8 cellular contexts compared by ENCODE assay signal in the genomic region with DNA sequence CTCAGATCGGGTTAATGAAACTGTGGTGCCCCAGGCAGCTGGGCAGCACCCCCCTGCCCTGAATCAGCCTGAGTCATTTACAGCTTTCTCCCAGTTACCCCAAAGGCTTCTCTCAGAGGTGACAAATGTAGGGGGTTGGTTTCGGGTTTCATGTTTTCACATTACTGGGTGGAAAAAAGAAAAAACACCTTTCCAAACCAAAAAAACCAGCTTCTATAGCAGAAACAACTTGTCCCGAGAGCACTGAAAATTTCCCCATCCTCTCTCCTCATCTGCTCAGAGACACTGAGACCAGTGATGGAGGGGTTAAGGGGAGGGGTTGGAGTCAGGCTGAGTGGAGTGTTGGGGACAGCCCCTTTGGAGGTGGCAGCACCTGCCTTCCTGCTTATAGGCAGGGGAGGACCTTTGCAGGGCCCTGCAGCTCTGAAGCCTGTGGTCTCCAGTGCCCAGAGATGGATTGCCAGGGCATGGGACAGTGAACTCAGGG. TPM values are rescaled to one million over a fixed set of nuclear protein-coding genes. Genes with fewer than 3 reads are reported as not detected.
DNase-seq lines count a peak whose midpoint lies in the region; ATAC-seq, FAIRE-seq and TF ChIP-seq lines count a peak whose summit lies in the region.
"Had no signal": no experiment of that assay in that cellular context is flagged by ENCODE, and none has a peak within 500 bp of the region (broad histone marks: within the 10 kb centered on the region; RNA-seq: fewer than 3 reads in every experiment).

No MANE protein-coding gene starts in this region.

- H2BK12ac ChIP-seq in H1 (ENCODE audit: low read depth, low read length): no peak overlapping the region

- intact Hi-C loops in upper lobe of right lung (cut with DNase I): loop anchor here (10.0 kb wide), 1 partner anchor 807 kb away; no protein-coding TSS in a partner anchor
- intact Hi-C loops in aorta (cut with DNase I): loop anchor here in 1 of 2 donors (10.0 kb wide), 1 partner anchor 807 kb away; no protein-coding TSS in a partner anchor

- TF ChIP-seq POLR2A in H1 (IDR thresholded peaks at IDR 0.05; ENCODE audit: control extremely low read depth in 1 of 2, low read depth in 2 of 2, low read length in 2 of 2): no peak

- DNase-seq in GM23338 (ENCODE audit: low spot score): peak; percentile 43
- DNase-seq in NCI-H2171 treated with DMSO at 0.1 percent for 48 hours (lab: John Stamatoyannopoulos, UW): peak; percentile 87
- no peak for DNase-seq in H1 (ENCODE audit: low read depth in 1 of 2, low spot score in 2 of 2)
- DNase-seq in upper lobe of right lung: peak; percentile 30
- DNase-seq in aorta: no peak
- DNase-seq in DMS114 treated with DMSO at 0.1 percent for 48 hours (lab: John Stamatoyannopoulos, UW; ENCODE audit: unreplicated experiment): no peak

- no peaks in the 10 kb centered on the region for H3K79me1 ChIP-seq in H1 (ENCODE audit: low read depth, low read length)

- no peak overlapping the region for H2AK5ac ChIP-seq in H1 (ENCODE audit: low read depth, low read length)

- H3K27ac ChIP-seq in GM23338 (ENCODE audit: low read depth): peak overlapping the region; percentile 3; the same call in 1 of the 2 replicates
- H3K27ac ChIP-seq in H1 (ENCODE audit: low read depth, low read length): no peak overlapping the region
- H3K27ac ChIP-seq in upper lobe of right lung: no peak overlapping the region
- no peak overlapping the region for H3K27ac ChIP-seq in aorta (ENCODE audit: low read depth in 1 of 2, low read length in 2 of 2)

- no peak overlapping the region for H3K56ac ChIP-seq in H1 (replicated peaks; ENCODE audit: insufficient read length, low read depth, low read length)

- peaks cover 27% of the 10 kb centered on the region for H3F3A ChIP-seq in GM23338 (replicated peaks; ENCODE audit: low read depth)

- TF ChIP-seq CTCF in GM23338 (conservative IDR thresholded peaks at IDR 0.05; ENCODE audit: low read depth in 2 of 2) (no peak), H1 (IDR thresholded peaks at IDR 0.05; ENCODE audit: control extremely low read depth in 1 of 3, insufficient read depth in 1 of 3, low read depth in 1 of 3, low read length in 3 of 3) (no peak), upper lobe of right lung (IDR thresholded peaks at IDR 0.05) (no peak)

- H3K9me3 Mint-ChIP-seq in GM23338: no peaks in the 10 kb centered on the region; the same call in 2 of the 3 replicates
- H3K9me3 Mint-ChIP-seq: immature natural killer cell had no signal

- no peaks in the 10 kb centered on the region; the same call in 1 of the 2 replicates for H4K20me1 ChIP-seq in GM23338 (replicated peaks; ENCODE audit: insufficient read depth)
- peaks cover 0 to 2% of the 10 kb centered on the region in 2 experiments for H4K20me1 ChIP-seq in H1 (replicated peaks in 1 of 2; ENCODE audit: control insufficient read depth in 1 of 2, insufficient read depth in 2 of 2, low read length in 2 of 2)

- CTCF ChIA-PET in H1 (lab: Charles Lee; ENCODE audit: partially characterized antibody): interaction anchor here (0.6 to 7.2 kb wide), 36 partner anchors 9 to 817 kb away, joined by 3 to 88 read pairs (median 4); no protein-coding TSS in a partner anchor

- H3K23me2 ChIP-seq in H1 (ENCODE audit: low read depth, low read length): no peaks in the 10 kb centered on the region

- no peak overlapping the region for H3K14ac ChIP-seq in H1 (ENCODE audit: insufficient read length)

- H3K4me1 Mint-ChIP-seq in GM23338: peaks cover 53% of the 10 kb centered on the region

- H3K4me3 ChIP-seq in GM23338 (no peak overlapping the region; the same call in 1 of the 2 replicates), H1 (ENCODE audit: extremely low read depth in 1 of 4, insufficient read depth in 2 of 4, low read depth in 3 of 4, low read length in 4 of 4) (no peak overlapping the region), upper lobe of right lung (no peak overlapping the region), aorta (ENCODE audit: low read length in 2 of 2) (no peak overlapping the region)

- H2BK120ac ChIP-seq in H1 (replicated peaks; ENCODE audit: low read depth, low read length): no peak overlapping the region

- H3K4ac ChIP-seq in H1 (replicated peaks; ENCODE audit: insufficient read length, low read depth, low read length): no peak overlapping the region

- H3K4me3 Mint-ChIP-seq in GM23338: no peak overlapping the region; the same call in 2 of the 3 replicates

- H3K36me3 ChIP-seq in GM23338 (ENCODE audit: insufficient read depth): peaks cover 18% of the 10 kb centered on the region
- H3K36me3 ChIP-seq in H1 (ENCODE audit: control insufficient read depth in 2 of 4, insufficient read depth in 4 of 4, low read length in 3 of 4): peaks cover 17 to 24% (median 20%) of the 10 kb centered on the region in 4 experiments
- H3K36me3 ChIP-seq in upper lobe of right lung: peaks cover 30% of the 10 kb centered on the region
- peaks cover 3 to 6% of the 10 kb centered on the region in 2 donors for H3K36me3 ChIP-seq in aorta (ENCODE audit: control insufficient read depth in 1 of 2, insufficient read depth in 2 of 2, low read length in 1 of 2)

- H3K23ac ChIP-seq in H1 (ENCODE audit: insufficient read length): no peak overlapping the region

- H2BK15ac ChIP-seq in H1 (ENCODE audit: low read length): 0 out of 2 replicates have a peak overlapping the region, but pooled peaks have one; percentile 62

- no peaks in the 10 kb centered on the region for H3K27me3 ChIP-seq in GM23338 (ENCODE audit: insufficient read depth)
- no peaks in the 10 kb centered on the region for H3K27me3 ChIP-seq in H1 (replicated peaks in 1 of 4; ENCODE audit: control insufficient read depth in 3 of 4, extremely low read depth in 1 of 4, insufficient read depth in 3 of 4, low read length in 3 of 4)
- H3K27me3 ChIP-seq in upper lobe of right lung: no peaks in the 10 kb centered on the region
- no peaks in the 10 kb centered on the region for H3K27me3 ChIP-seq in aorta (ENCODE audit: control insufficient read depth in 1 of 2, insufficient read depth in 2 of 2, low read length in 1 of 2)

- no peak for FAIRE-seq in H1 (lab: Jason Lieb, UNC)

- H3K4me1 ChIP-seq in GM23338 (ENCODE audit: insufficient read depth) (peaks cover 34% of the 10 kb centered on the region), H1 (replicated peaks in 1 of 4; ENCODE audit: control insufficient read depth in 3 of 4, insufficient read depth in 4 of 4, low read length in 3 of 4) (peaks cover 12 to 36% (median 25%) of the 10 kb centered on the region in 4 experiments), upper lobe of right lung (peaks cover 22% of the 10 kb centered on the region), aorta (ENCODE audit: control insufficient read depth in 1 of 2, insufficient read depth in 2 of 2, low read length in 2 of 2) (no peaks in the 10 kb centered on the region)

- H3K36me3 Mint-ChIP-seq in GM23338 (ENCODE audit: low read depth): peaks cover 26% of the 10 kb centered on the region

- no peak overlapping the region for H4K91ac ChIP-seq in H1 (replicated peaks; ENCODE audit: insufficient read length, low read length)

- H2BK5ac ChIP-seq in H1 (ENCODE audit: low read depth, low read length): peak overlapping the region; percentile 6; the same call in 1 of the 2 replicates

- 68% methylated on average over 3 of the region's 3 CpGs; no CpG with 5 or more reads in 1 of the 2 experiments for WGBS in H1 (ENCODE audit: extremely low coverage in 1 of 2, insufficient coverage in 1 of 2, insufficient read length in 1 of 2, insufficient replicate concordance in 2 of 2, low coverage in 1 of 2, low lambda C conversion rate in 2 of 2, missing lambda C conversion rate in 1 of 2), 2 experiments
- whole genome bisulfite sequencing in aorta, 2 donors: 64% methylated on average over 3 of the region's 3 CpGs

- no peak for TF ChIP-seq EP300 in H1 (IDR thresholded peaks at IDR 0.05; ENCODE audit: borderline replicate concordance in 1 of 2, low read depth in 2 of 2, low read length in 2 of 2)

- peak; percentile 76 for ATAC-seq in GM18868 (IDR thresholded peaks at IDR 0.05; ENCODE audit: unreplicated experiment)
- ATAC-seq in GM23338: peak; percentile 19
- no peak for ATAC-seq in upper lobe of right lung
- no peak for ATAC-seq in aorta (ENCODE audit: low FRiP score)

- H3K27ac Mint-ChIP-seq in GM23338: peak overlapping the region; percentile 86

- H3K79me2 ChIP-seq in GM23338 (replicated peaks; ENCODE audit: insufficient read depth) (no peaks in the 10 kb centered on the region), H1 (ENCODE audit: control insufficient read depth in 1 of 2, insufficient read depth in 2 of 2, low read length in 2 of 2) (no peaks in the 10 kb centered on the region)

- H2AFZ ChIP-seq in GM23338: no peak overlapping the region
- no peak overlapping the region for H2AFZ ChIP-seq in H1 (ENCODE audit: low read length)

- H3K18ac ChIP-seq in H1 (ENCODE audit: extremely low read depth, low read length): no peak overlapping the region

- no peaks in the 10 kb centered on the region for H3K9me2 ChIP-seq in GM23338 (ENCODE audit: insufficient read depth)

- H4K5ac ChIP-seq in H1 (ENCODE audit: insufficient read length, low read depth, low read length): no peak overlapping the region

- no peak overlapping the region for H2BK20ac ChIP-seq in H1 (ENCODE audit: low read length)

- POLR2A ChIA-PET in H1 (lab: Charles Lee; ENCODE audit: partially characterized antibody): interaction anchor here (0.9 to 6.3 kb wide), 8 partner anchors 13 to 259 kb away, joined by 3 to 59 read pairs (median 7); a partner anchor contains a TSS

- H3K4me2 ChIP-seq in GM23338: 0 out of 2 replicates have a peak overlapping the region, but pooled peaks have one; percentile 26
- H3K4me2 ChIP-seq in H1 (ENCODE audit: insufficient read depth in 1 of 2, low read depth in 2 of 2, low read length in 2 of 2): peak overlapping the region; percentile 36 to 57; a peak in 1 of 4 replicates

- H3K9ac ChIP-seq in H1 (replicated peaks in 1 of 4; ENCODE audit: extremely low read depth in 1 of 4, low read depth in 3 of 4, low read length in 3 of 4): no peak overlapping the region

- H3K9me3 ChIP-seq in H1 (ENCODE audit: insufficient read depth in 2 of 2, low read depth in 1 of 2, low read length in 1 of 2): no peaks in the 10 kb centered on the region
- H3K9me3 ChIP-seq in upper lobe of right lung: no peaks in the 10 kb centered on the region
- no peaks in the 10 kb centered on the region for H3K9me3 ChIP-seq in aorta (ENCODE audit: control insufficient read depth, low read length)

- H4K8ac ChIP-seq in H1 (ENCODE audit: extremely low read depth, insufficient read depth, low read length): no peak overlapping the region

- TF ChIP-seq RAD21 in H1 (IDR thresholded peaks at IDR 0.05 in 1 of 2, conservative IDR thresholded peaks at IDR 0.05 in 1 of 2; ENCODE audit: low read depth in 2 of 2, low read length in 2 of 2): no peak

- peaks cover 14% of the 10 kb centered on the region for H3K27me3 Mint-ChIP-seq in GM23338 (ENCODE audit: insufficient read depth, low read depth, poor library complexity)

RNA-seq across cellular contexts. Expression of a gene that starts 15.6 kb away (rescaled TPM):
- total RNA-seq in GM23338 (2014; rRNA removed; shearing (Covaris generic)): 61.3 and 67.8 TPM in 2 replicates
- 82.3 and 105 TPM in 2 replicates for polyA plus RNA-seq in GM23338 (2016; fragmentation: Nextera tagmentation; extraction: Ambion mirVana)
- total RNA-seq in H1 (2021; fragmentation: NEBNext Ultra II Directional; extraction: Animal tissue kit (Norgen Biotek cat#: 25700)): 56.4 and 60.5 TPM in 2 replicates
- polyA plus RNA-seq in H1 (2011; rRNA removed): 18.2 and 19.5 TPM in 2 replicates
- polyA plus RNA-seq in H1 (2011; cell fraction: cytosol; rRNA removed): 28.8 TPM
- 7.3 TPM for polyA plus RNA-seq in H1 (2011; cell fraction: nucleus; rRNA removed)
- polyA plus RNA-seq in H1 (2012, experiment 1 of 2): 22.7 to 38.5 TPM (median 29.0 TPM) in 4 replicates
- 11.9 TPM for polyA plus RNA-seq in H1 (2012, experiment 2 of 2)
- polyA plus RNA-seq in H1 (2013, experiment 1 of 2): 54.9 TPM
- polyA plus RNA-seq in H1 (2013, experiment 2 of 2): 52.3 TPM
- polyA minus RNA-seq in H1 (2011; rRNA and poly(A)+ RNA removed): 10.0 and 10.4 TPM in 2 replicates
- polyA minus RNA-seq in H1 (2011; cell fraction: cytosol; rRNA and poly(A)+ RNA removed): 18.9 TPM
- 18.2 TPM for polyA minus RNA-seq in H1 (2011; cell fraction: nucleus; rRNA and poly(A)+ RNA removed)
- total RNA-seq in upper lobe of right lung: 29.1 TPM
- total RNA-seq in aorta: 10 to 100 TPM; 28.4 to 28.8 TPM
- 10 to 100 TPM; 24.2 to 29.9 TPM for polyA plus RNA-seq in aorta

RNA-seq across cellular contexts. Expression of a gene that starts 18.4 kb away (rescaled TPM):
- total RNA-seq in GM23338 (2014; rRNA removed; shearing (Covaris generic)): 8.6 and 11.5 TPM in 2 replicates
- polyA plus RNA-seq in GM23338 (2016; fragmentation: Nextera tagmentation; extraction: Ambion mirVana): 3.6 and 6.0 TPM in 2 replicates
- 10.8 and 11.6 TPM in 2 replicates for total RNA-seq in H1 (2021; fragmentation: NEBNext Ultra II Directional; extraction: Animal tissue kit (Norgen Biotek cat#: 25700))
- 4.2 and 7.1 TPM in 2 replicates for polyA plus RNA-seq in H1 (2011; rRNA removed)
- polyA plus RNA-seq in H1 (2011; cell fraction: cytosol; rRNA removed): 3.5 TPM
- 4.9 TPM for polyA plus RNA-seq in H1 (2011; cell fraction: nucleus; rRNA removed)
- 4.0 to 6.8 TPM (median 6.4 TPM) in 4 replicates for polyA plus RNA-seq in H1 (2012, experiment 1 of 2)
- polyA plus RNA-seq in H1 (2012, experiment 2 of 2): 4.1 TPM
- 15.0 TPM for polyA plus RNA-seq in H1 (2013, experiment 1 of 2)
- 15.5 TPM for polyA plus RNA-seq in H1 (2013, experiment 2 of 2)
- polyA minus RNA-seq in H1 (2011; rRNA and poly(A)+ RNA removed): 0.95 and 1.5 TPM in 2 replicates
- polyA minus RNA-seq in H1 (2011; cell fraction: cytosol; rRNA and poly(A)+ RNA removed): 6.5 TPM
- polyA minus RNA-seq in H1 (2011; cell fraction: nucleus; rRNA and poly(A)+ RNA removed): 7.7 TPM
- total RNA-seq in upper lobe of right lung: not detected
- under 1 TPM; 0.21 to 0.55 TPM for total RNA-seq in aorta
- polyA plus RNA-seq in aorta: not detected

RNA-seq across cellular contexts. Expression of a gene that starts 22.8 kb away (rescaled TPM):
- 39.5 and 49.0 TPM in 2 replicates for total RNA-seq in GM23338 (2014; rRNA removed; shearing (Covaris generic))
- polyA plus RNA-seq in GM23338 (2016; fragmentation: Nextera tagmentation; extraction: Ambion mirVana) (28.3 and 29.3 TPM in 2 replicates), H1 (2011; rRNA removed) (14.3 and 22.8 TPM in 2 replicates), aorta (10 to 100 TPM; 29.9 to 53.1 TPM)
- total RNA-seq in H1 (2021; fragmentation: NEBNext Ultra II Directional; extraction: Animal tissue kit (Norgen Biotek cat#: 25700)): 35.6 and 35.8 TPM in 2 replicates
- 12.5 TPM for polyA plus RNA-seq in H1 (2011; cell fraction: cytosol; rRNA removed)
- polyA plus RNA-seq in H1 (2011; cell fraction: nucleus; rRNA removed): 20.9 TPM
- polyA plus RNA-seq in H1 (2012, experiment 1 of 2): 21.0 to 35.7 TPM (median 34.1 TPM) in 4 replicates
- 51.4 TPM for polyA plus RNA-seq in H1 (2012, experiment 2 of 2)
- polyA plus RNA-seq in H1 (2013, experiment 1 of 2): 32.0 TPM
- 33.4 TPM for polyA plus RNA-seq in H1 (2013, experiment 2 of 2)
- 9.7 and 19.7 TPM in 2 replicates for polyA minus RNA-seq in H1 (2011; rRNA and poly(A)+ RNA removed)
- polyA minus RNA-seq in H1 (2011; cell fraction: cytosol; rRNA and poly(A)+ RNA removed): 13.7 TPM
- 22.4 TPM for polyA minus RNA-seq in H1 (2011; cell fraction: nucleus; rRNA and poly(A)+ RNA removed)
- total RNA-seq in upper lobe of right lung (22.4 TPM), aorta (10 to 100 TPM; 43.4 to 67.9 TPM)

RNA-seq across cellular contexts. Expression of a gene that starts 38.3 kb away (rescaled TPM):
- total RNA-seq in GM23338 (2014; rRNA removed; shearing (Covaris generic)): 144 and 167 TPM in 2 replicates
- polyA plus RNA-seq in GM23338 (2016; fragmentation: Nextera tagmentation; extraction: Ambion mirVana) (53.9 and 65.5 TPM in 2 replicates), H1 (2011; rRNA removed) (25.0 and 40.5 TPM in 2 replicates), aorta (10 to 100 TPM; 18.8 to 29.0 TPM)
- total RNA-seq in H1 (2021; fragmentation: NEBNext Ultra II Directional; extraction: Animal tissue kit (Norgen Biotek cat#: 25700)): 137 and 145 TPM in 2 replicates
- 54.6 TPM for polyA plus RNA-seq in H1 (2011; cell fraction: cytosol; rRNA removed)
- polyA plus RNA-seq in H1 (2011; cell fraction: nucleus; rRNA removed): 20.8 TPM
- 97.7 to 172 TPM (median 128 TPM) in 4 replicates for polyA plus RNA-seq in H1 (2012, experiment 1 of 2)
- polyA plus RNA-seq in H1 (2012, experiment 2 of 2): 12.6 TPM
- 74.6 TPM for polyA plus RNA-seq in H1 (2013, experiment 1 of 2)
- polyA plus RNA-seq in H1 (2013, experiment 2 of 2): 76.3 TPM
- polyA minus RNA-seq in H1 (2011; rRNA and poly(A)+ RNA removed): 45.9 and 65.0 TPM in 2 replicates
- 88.7 TPM for polyA minus RNA-seq in H1 (2011; cell fraction: cytosol; rRNA and poly(A)+ RNA removed)
- 39.5 TPM for polyA minus RNA-seq in H1 (2011; cell fraction: nucleus; rRNA and poly(A)+ RNA removed)
- total RNA-seq in upper lobe of right lung (48.7 TPM), aorta (10 to 100 TPM; 52.5 to 56.9 TPM)

Comparison
In these comparisons a context has a peak if more than half of its experiments do, and no peak if none do; other contexts are left out.
1. ATAC-seq: peak in GM18868 (single experiment) and GM23338 (single experiment); none in upper lobe of right lung (single experiment) and aorta (single experiment).
2. DNase-seq: peak in GM23338 (single experiment), NCI-H2171 treated with DMSO at 0.1 percent for 48 hours (single experiment) and upper lobe of right lung (single experiment); none in H1 (0 of 2), aorta (0 of 2) and DMS114 treated with DMSO at 0.1 percent for 48 hours (single experiment).